Comparison of ENCODE assay signal across 10 cellular contexts in the genomic region with DNA sequence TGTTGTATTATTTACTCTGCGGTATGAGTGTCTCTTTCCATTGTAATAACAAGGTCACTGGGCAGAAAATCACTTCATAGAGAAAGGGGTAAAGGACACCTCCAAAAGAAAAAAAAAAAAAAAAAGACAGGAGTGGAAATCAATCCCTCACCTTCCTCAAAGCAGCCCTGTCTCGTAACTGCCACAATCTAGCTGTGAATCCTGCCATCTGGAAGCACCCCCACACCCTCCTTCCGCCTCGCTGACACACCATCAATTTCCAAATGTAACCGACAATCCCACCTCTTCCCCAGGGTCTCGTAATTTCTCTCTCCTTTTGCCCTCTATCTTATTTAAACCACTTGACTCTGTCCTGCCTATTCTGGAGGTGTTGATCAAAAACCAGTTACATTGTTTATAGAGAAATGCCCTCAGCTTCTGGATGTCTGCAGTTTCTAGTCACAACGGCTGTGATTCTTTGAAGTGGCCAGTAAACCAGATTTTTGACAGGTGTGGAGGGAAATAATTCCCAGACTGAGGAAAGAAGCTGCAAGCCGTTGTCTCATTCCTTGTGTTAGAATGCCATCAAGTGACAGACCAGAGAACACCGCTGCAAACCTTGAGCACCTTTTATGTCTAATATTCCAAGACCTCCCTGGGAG. TPM values are rescaled to one million over a fixed set of nuclear protein-coding genes. Genes with fewer than 3 reads are reported as not detected.
DNase-seq lines count a peak whose midpoint lies in the region; ATAC-seq and TF ChIP-seq lines count a peak whose summit lies in the region.
"Had no signal": no experiment of that assay in that cellular context is flagged by ENCODE, and none has a peak within 500 bp of the region (broad histone marks: within the 10 kb centered on the region; RNA-seq: fewer than 3 reads in every experiment).

No MANE protein-coding gene starts in this region.

- H3K9ac ChIP-seq in adipocyte (ENCODE audit: low read length): no peak overlapping the region

- H3K4me3 ChIP-seq in adipocyte (ENCODE audit: low read length) (no peak overlapping the region), adrenal gland (no peak overlapping the region)
- H3K4me3 ChIP-seq in CD8-positive, alpha-beta T cell (ENCODE audit: low read depth, low read length): no peak overlapping the region

- no peak for TF ChIP-seq POLR2A in adrenal gland (IDR thresholded peaks at IDR 0.05)

- ATAC-seq in CD8-positive, alpha-beta T cell: no peak
- ATAC-seq in natural killer cell treated with Interleukin-12 subunit alpha and Interleukin-12 subunit beta and Interleukin-15 and Interleukin-18, amount 100 ng/mL, for 72 hours: no peak

- no peaks in the 10 kb centered on the region for H3K9me3 ChIP-seq in adipocyte (ENCODE audit: control insufficient read depth, low read length)
- H3K9me3 ChIP-seq in adrenal gland (replicated peaks in 1 of 3): no peaks in the 10 kb centered on the region
- H3K9me3 ChIP-seq in CD8-positive, alpha-beta T cell (ENCODE audit: low read length): no peaks in the 10 kb centered on the region

- no peaks in the 10 kb centered on the region for H3K36me3 Mint-ChIP-seq in nephron (ENCODE audit: low read depth)
- H3K36me3 Mint-ChIP-seq in CD8-positive, alpha-beta T cell: no peaks in the 10 kb centered on the region
- H3K36me3 Mint-ChIP-seq in natural killer cell treated with Interleukin-12 subunit alpha and Interleukin-12 subunit beta and Interleukin-15 and Interleukin-18, amount 100 ng/mL, for 72 hours: no peaks in the 10 kb centered on the region

- in situ Hi-C loops in G401 (cut with HindIII; ENCODE audit: low sequenced_read_pairs): no loop called here

- peaks cover 78% of the 10 kb centered on the region for H3K27me3 Mint-ChIP-seq in nephron (ENCODE audit: low read depth)
- peaks cover 20% of the 10 kb centered on the region for H3K27me3 Mint-ChIP-seq in CD8-positive, alpha-beta T cell (ENCODE audit: low read depth)
- peaks cover 21 to 24% of the 10 kb centered on the region in 2 donors for H3K27me3 Mint-ChIP-seq in natural killer cell treated with Interleukin-12 subunit alpha and Interleukin-12 subunit beta and Interleukin-15 and Interleukin-18, amount 100 ng/mL, for 72 hours

- H3K4me1 ChIP-seq in adipocyte (ENCODE audit: control insufficient read depth, insufficient read depth, low read length) (no peaks in the 10 kb centered on the region), adrenal gland (replicated peaks in 1 of 2) (no peaks in the 10 kb centered on the region)
- no peaks in the 10 kb centered on the region for H3K4me1 ChIP-seq in CD8-positive, alpha-beta T cell (ENCODE audit: insufficient read depth, low read length)

- no peak overlapping the region for H3K27ac ChIP-seq in adrenal gland
- H3K27ac ChIP-seq in CD8-positive, alpha-beta T cell (ENCODE audit: low read depth, low read length): no peak overlapping the region

- H3K4me1 Mint-ChIP-seq in nephron: peaks cover 4% of the 10 kb centered on the region
- H3K4me1 Mint-ChIP-seq in CD8-positive, alpha-beta T cell (ENCODE audit: low read depth): no peaks in the 10 kb centered on the region
- no peaks in the 10 kb centered on the region for H3K4me1 Mint-ChIP-seq in natural killer cell treated with Interleukin-12 subunit alpha and Interleukin-12 subunit beta and Interleukin-15 and Interleukin-18, amount 100 ng/mL, for 72 hours (ENCODE audit: low read depth in 2 of 2)

- no peaks in the 10 kb centered on the region for H3K9me3 Mint-ChIP-seq in nephron
- no peaks in the 10 kb centered on the region for H3K9me3 Mint-ChIP-seq in CD8-positive, alpha-beta T cell
- H3K9me3 Mint-ChIP-seq in natural killer cell treated with Interleukin-12 subunit alpha and Interleukin-12 subunit beta and Interleukin-15 and Interleukin-18, amount 100 ng/mL, for 72 hours: no peaks in the 10 kb centered on the region

- H3K36me3 ChIP-seq in adipocyte (ENCODE audit: control insufficient read depth, insufficient read depth, low read length, severe bottlenecking): no peaks in the 10 kb centered on the region
- H3K36me3 ChIP-seq in adrenal gland (replicated peaks in 1 of 2): no peaks in the 10 kb centered on the region
- no peaks in the 10 kb centered on the region for H3K36me3 ChIP-seq in CD8-positive, alpha-beta T cell (ENCODE audit: insufficient read depth, low read length)

- WGBS in adrenal gland, 4 donors: 13 to 23% (median 16%) methylated on average over 9 of the region's 9 CpGs

- H3K27me3 ChIP-seq in adipocyte (replicated peaks; ENCODE audit: control insufficient read depth, insufficient read depth, low read length): peaks cover 56% of the 10 kb centered on the region
- peaks cover 21% of the 10 kb centered on the region for H3K27me3 ChIP-seq in adrenal gland
- no peaks in the 10 kb centered on the region for H3K27me3 ChIP-seq in CD8-positive, alpha-beta T cell (ENCODE audit: insufficient read depth, low read length)

- intact Hi-C loops in adrenal gland (cut with DNase I): no loop called here
- intact Hi-C loops in CD8-positive, alpha-beta T cell (cut with DNase I, micrococcal nuclease): no loop called here

- H3K27ac Mint-ChIP-seq in nephron: no peak overlapping the region
- H3K27ac Mint-ChIP-seq in CD8-positive, alpha-beta T cell: no peak overlapping the region
- no peak overlapping the region for H3K27ac Mint-ChIP-seq in natural killer cell treated with Interleukin-12 subunit alpha and Interleukin-12 subunit beta and Interleukin-15 and Interleukin-18, amount 100 ng/mL, for 72 hours

- CTCF ChIA-PET in CD8-positive, alpha-beta T cell (lab: Charles Lee): interaction anchor here (0.9 to 1.5 kb wide), 2 partner anchors 9 to 119 kb away, joined by 3 to 5 read pairs; partner anchors contain the start of gene POP4

- peak; percentile 47 to 68 (median 56) for TF ChIP-seq CTCF in nephron (IDR thresholded peaks at IDR 0.05; ENCODE audit: unreplicated experiment in 3 of 3)
- TF ChIP-seq CTCF in adrenal gland (IDR thresholded peaks at IDR 0.05): no peak
- no peak for TF ChIP-seq CTCF in CD8-positive, alpha-beta T cell (IDR thresholded peaks at IDR 0.05)

- DNase-seq in G401 (ENCODE audit: low spot score): peak; percentile 83
- peak; percentile 63 for DNase-seq in NCI-H1694 treated with DMSO at 0.1 percent for 48 hours (lab: John Stamatoyannopoulos, UW)
- peak; percentile 28 for DNase-seq in adipocyte (ENCODE audit: low read depth)
- no peak for DNase-seq in adrenal gland
- no peak for DNase-seq in CD8-positive, alpha-beta T cell
- no peak for DNase-seq in activated gamma-delta T cell treated with Interleukin-2 at 50 U/mL for 16 hours
- DNase-seq in natural killer cell treated with Interleukin-12 subunit alpha and Interleukin-12 subunit beta and Interleukin-15 and Interleukin-18, amount 100 ng/mL, for 72 hours (ENCODE audit: low spot score): no peak
- DNase-seq: NCI-H446 treated with DMSO at 0.1 percent for 48 hours; stimulated activated CD4-positive, alpha-beta T cell treated with anti-CD3 and anti-CD28 coated beads, Interleukin-4, amount 100 ng/mL, for 24 hours had no signal

- POLR2A ChIA-PET in CD8-positive, alpha-beta T cell (lab: Charles Lee): interaction anchor here (1.0 kb wide), 1 partner anchor 9 kb away, joined by 6 read pairs; the partner anchor contains the start of gene POP4

- peak overlapping the region in 1 of 3 experiments; percentile 20 for H3K4me3 Mint-ChIP-seq in nephron
- H3K4me3 Mint-ChIP-seq in CD8-positive, alpha-beta T cell: no peak overlapping the region
- no peak overlapping the region for H3K4me3 Mint-ChIP-seq in natural killer cell treated with Interleukin-12 subunit alpha and Interleukin-12 subunit beta and Interleukin-15 and Interleukin-18, amount 100 ng/mL, for 72 hours

RNA-seq across cellular contexts. Expression of gene POP4, which starts 9.1 kb away (rescaled TPM):
- 81.4 and 157 TPM in 2 replicates for total RNA-seq in G401 (2014; rRNA removed; shearing (Covaris generic))
- total RNA-seq in adrenal gland: 100 to 1,000 TPM in 1 of 8 donors, 10 to 100 TPM in 7; 65.4 to 103 (median 71.3) TPM
- 100 to 1,000 TPM in 1 of 3 donors, 10 to 100 TPM in 2; 79.9 to 134 (median 85.5) TPM for polyA plus RNA-seq in adrenal gland
- total RNA-seq in CD8-positive, alpha-beta T cell: 10 to 100 TPM; 43.2 to 47.5 TPM
- total RNA-seq in natural killer cell treated with Interleukin-12 subunit alpha and Interleukin-12 subunit beta and Interleukin-15 and Interleukin-18, amount 100 ng/mL, for 72 hours: 100 to 1,000 TPM in 1 of 2 donors, 10 to 100 TPM in 1; 94.3 to 108 TPM

Comparison
In these comparisons a context has a peak if more than half of its experiments do, and no peak if none do; other contexts are left out.
1. DNase-seq: peak in G401 (single experiment), NCI-H1694 treated with DMSO at 0.1 percent for 48 hours (single experiment) and adipocyte (single experiment); none in adrenal gland (0 of 7), CD8-positive, alpha-beta T cell (0 of 7), activated gamma-delta T cell treated with Interleukin-2 at 50 U/mL for 16 hours (single experiment) and natural killer cell treated with Interleukin-12 subunit alpha and Interleukin-12 subunit beta and Interleukin-15 and Interleukin-18, amount 100 ng/mL, for 72 hours (single experiment).
2. CTCF ChIP-seq: peak in nephron (3 of 3); none in adrenal gland (0 of 6) and CD8-positive, alpha-beta T cell (single experiment).